In the genomic region with DNA sequence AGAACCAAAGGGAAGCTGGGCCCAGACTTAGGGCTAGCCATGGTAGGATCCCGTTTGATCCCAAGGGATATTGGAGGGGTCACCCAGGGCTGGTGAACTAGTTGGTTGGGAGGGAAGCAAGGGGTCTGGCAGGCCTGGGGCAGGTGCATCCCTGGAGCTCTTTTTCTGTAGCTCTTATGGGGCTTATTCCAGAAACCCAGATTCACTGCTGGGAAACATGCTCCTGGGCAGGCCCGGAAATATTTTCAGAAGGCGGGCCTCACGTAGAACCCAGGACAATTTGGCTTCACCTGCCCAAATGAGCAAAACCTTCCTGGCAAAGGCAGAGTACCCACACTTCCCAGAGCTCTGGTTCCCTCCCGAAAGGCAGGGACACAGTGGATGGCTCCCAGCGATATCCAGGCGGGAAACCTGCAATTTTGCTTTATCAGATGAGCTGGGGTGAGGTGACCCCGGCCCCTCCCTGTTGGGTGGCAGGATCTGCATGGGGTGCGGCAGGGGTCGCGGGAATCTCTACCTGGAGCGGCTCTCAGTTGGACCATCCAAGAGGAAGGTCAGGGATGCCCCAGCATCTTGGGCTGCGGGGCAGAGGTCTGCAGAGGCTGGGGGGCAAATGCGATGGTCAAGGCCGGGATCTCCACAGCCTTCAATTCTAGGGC, we compare ENCODE assay signal across 26 cellular contexts.
"Had no signal": no experiment of that assay in that cellular context is flagged by ENCODE, and none has a peak within 500 bp of the region (broad histone marks: within the 10 kb centered on the region; RNA-seq: fewer than 3 reads in every experiment).

No MANE protein-coding gene starts in this region.

- H3K4me3 Mint-ChIP-seq: central memory CD8-positive, alpha-beta T cell; dendritic cell treated with granulocyte-macrophage colony-stimulating factor and Interleukin-4, amounts not matched to agents 40 ng/mL and 50 ng/mL, for 4 days; naive thymus-derived CD8-positive, alpha-beta T cell; neural crest cell; stimulated activated naive CD8-positive, alpha-beta T cell treated with anti-CD3 and anti-CD28 coated beads, Interleukin-15, amount 100 ng/mL, for 72 hours had no signal

- H3K36me3 Mint-ChIP-seq: naive thymus-derived CD8-positive, alpha-beta T cell had no signal

- H3K4me1 ChIP-seq: colonic mucosa, esophagus muscularis mucosa, foreskin keratinocyte, gastroesophageal sphincter, heart left ventricle, left lung, parathyroid adenoma, prostate gland, thyroid gland had no signal

- H3K4me3 ChIP-seq: colonic mucosa, esophagus muscularis mucosa, gastroesophageal sphincter, heart left ventricle, hepatocyte, left lung, prostate gland, skin epidermis, thyroid gland had no signal

- H3K27ac ChIP-seq: colonic mucosa, esophagus muscularis mucosa, foreskin keratinocyte, gastroesophageal sphincter, heart left ventricle, hepatocyte, left lung, parathyroid adenoma, prostate gland, skin epidermis, thyroid gland had no signal

- DNase-seq: colonic mucosa; effector CD8-positive, alpha-beta T cell; foreskin keratinocyte; heart left ventricle; left cardiac atrium; left lung; mammary epithelial cell; mesendoderm; naive thymus-derived CD8-positive, alpha-beta T cell; right cardiac atrium; stimulated activated CD4-positive, alpha-beta T cell treated with anti-CD3 and anti-CD28 coated beads, Interleukin-1b, Interleukin-23, amount 100 ng/mL, for 48 hours; stimulated activated CD4-positive, alpha-beta T cell treated with anti-CD3 and anti-CD28 coated beads, Interleukin-4, amount 100 ng/mL, for 1 hour; stimulated activated CD8-positive, alpha-beta memory T cell treated with anti-CD3 and anti-CD28 coated beads, Interleukin-4, amount 100 ng/mL, for 48 hours; stimulated activated naive CD4-positive, alpha-beta T cell; stimulated activated naive CD8-positive, alpha-beta T cell treated with anti-CD3 and anti-CD28 coated beads, Interleukin-15, amount 100 ng/mL, for 72 hours; thyroid gland; trophoblast cell had no signal

- H3K27me3 ChIP-seq: colonic mucosa, foreskin keratinocyte, hepatocyte, thyroid gland had no signal

- H3K9ac ChIP-seq: parathyroid adenoma had no signal

- H3K9me3 Mint-ChIP-seq: dendritic cell treated with granulocyte-macrophage colony-stimulating factor and Interleukin-4, amounts not matched to agents 40 ng/mL and 50 ng/mL, for 4 days; neural crest cell; stimulated activated naive CD8-positive, alpha-beta T cell treated with anti-CD3 and anti-CD28 coated beads, Interleukin-15, amount 100 ng/mL, for 72 hours had no signal

- ATAC-seq: foreskin keratinocyte; gastroesophageal sphincter; heart left ventricle; left cardiac atrium; left lung; naive thymus-derived CD8-positive, alpha-beta T cell; right cardiac atrium; stimulated activated naive CD8-positive, alpha-beta T cell treated with anti-CD3 and anti-CD28 coated beads, Interleukin-15, amount 100 ng/mL, for 72 hours had no signal

- H3K4me2 ChIP-seq: hepatocyte had no signal

- H3K4me1 Mint-ChIP-seq: central memory CD8-positive, alpha-beta T cell; naive thymus-derived CD8-positive, alpha-beta T cell; stimulated activated naive CD8-positive, alpha-beta T cell treated with anti-CD3 and anti-CD28 coated beads, Interleukin-15, amount 100 ng/mL, for 72 hours had no signal

- H3K9me3 ChIP-seq: colonic mucosa, esophagus muscularis mucosa, gastroesophageal sphincter, heart left ventricle, left lung, prostate gland, thyroid gland had no signal

- H2AFZ ChIP-seq: hepatocyte, parathyroid adenoma had no signal

- H3K27ac Mint-ChIP-seq: dendritic cell treated with granulocyte-macrophage colony-stimulating factor and Interleukin-4, amounts not matched to agents 40 ng/mL and 50 ng/mL, for 4 days; naive thymus-derived CD8-positive, alpha-beta T cell; stimulated activated naive CD8-positive, alpha-beta T cell treated with anti-CD3 and anti-CD28 coated beads, Interleukin-15, amount 100 ng/mL, for 72 hours had no signal

- H3K36me3 ChIP-seq: colonic mucosa, esophagus muscularis mucosa, gastroesophageal sphincter, heart left ventricle, left lung, prostate gland, thyroid gland had no signal
